33 cellular contexts compared by ENCODE assay signal in the genomic region with DNA sequence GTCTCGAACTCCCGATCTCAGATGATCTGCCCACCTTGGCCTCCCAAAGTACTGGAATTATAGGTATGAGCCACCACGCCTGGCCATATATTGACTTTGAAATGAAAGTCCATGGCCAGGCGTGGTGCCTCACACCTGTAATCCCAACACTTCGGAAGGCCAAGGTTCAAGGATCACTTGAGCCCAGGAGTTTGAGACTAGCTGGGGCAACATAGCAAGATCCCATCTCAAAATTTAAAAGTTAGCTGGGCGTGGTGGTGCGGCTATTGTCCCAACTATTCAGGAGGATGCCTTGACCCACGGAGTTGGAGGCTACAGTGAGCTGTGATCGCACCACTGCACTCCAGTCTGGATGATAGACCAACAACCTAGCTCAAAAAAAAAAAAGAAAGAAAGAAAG. TPM values are rescaled to one million over a fixed set of nuclear protein-coding genes. Genes with fewer than 3 reads are reported as not detected.
"Had no signal": no experiment of that assay in that cellular context is flagged by ENCODE, and none has a peak within 500 bp of the region (broad histone marks: within the 10 kb centered on the region; RNA-seq: fewer than 3 reads in every experiment).

No MANE protein-coding gene starts in this region.

- ATAC-seq: naive thymus-derived CD4-positive, alpha-beta T cell; natural killer cell; psoas muscle; right cardiac atrium; sciatic nerve; stimulated activated effector memory CD8-positive, alpha-beta T cell treated with anti-CD3 and anti-CD28 coated beads, Interleukin-12 subunit alpha, Interleukin-12 subunit beta, amount 100 ng/mL, for 72 hours; stimulated activated naive B cell treated with anti-CD40 and anti-IgM and Interleukin-4, amounts not matched to agents 10 μg/mL and 1 μg/mL and 100 μg/mL, for 72 hours had no signal

- H3K9me3 ChIP-seq: ovary, psoas muscle, stomach, suprapubic skin, testis, thyroid gland, tibial nerve, upper lobe of left lung, uterus had no signal

- H3K36me3 ChIP-seq: neural progenitor cell, ovary, stomach, suprapubic skin, thyroid gland, tibial nerve, upper lobe of left lung, uterus had no signal

- DNase-seq: naive thymus-derived CD4-positive, alpha-beta T cell; natural killer cell; occipital lobe; ovary; posterior cingulate gyrus; psoas muscle; right cardiac atrium; stimulated activated CD4-positive, alpha-beta T cell treated with anti-CD3 and anti-CD28 coated beads, Interleukin-15, amount 100 ng/mL, for 24 hours; stimulated activated CD4-positive, alpha-beta T cell treated with anti-CD3 and anti-CD28 coated beads, Interleukin-2, amount 100 ng/mL, for 24 hours; stimulated activated CD4-positive, alpha-beta T cell treated with anti-CD3 and anti-CD28 coated beads, Interleukin-2, amount 100 ng/mL, for 48 hours; stimulated activated CD4-positive, alpha-beta T cell treated with anti-CD3 and anti-CD28 coated beads, Interleukin-4, amount 100 ng/mL, for 24 hours; stimulated activated naive B cell treated with anti-CD40 and anti-IgM and Interleukin-4, amounts not matched to agents 10 μg/mL and 1 μg/mL and 100 μg/mL, for 72 hours; stimulated activated naive CD4-positive, alpha-beta T cell treated with Interleukin-2 at 50 U/mL for 16 hours; stomach; testis; thyroid gland; trophoblast cell; upper lobe of left lung; uterus had no signal

- H3K27ac Mint-ChIP-seq: naive thymus-derived CD4-positive, alpha-beta T cell; natural killer cell; nephron; neural progenitor cell; progenitor cell of endocrine pancreas; stimulated activated effector memory CD8-positive, alpha-beta T cell treated with anti-CD3 and anti-CD28 coated beads, Interleukin-12 subunit alpha, Interleukin-12 subunit beta, amount 100 ng/mL, for 72 hours; stimulated activated naive B cell treated with anti-CD40 and anti-IgM and Interleukin-4, amounts not matched to agents 10 μg/mL and 1 μg/mL and 100 μg/mL, for 72 hours; stimulated activated naive CD8-positive, alpha-beta T cell treated with anti-CD3 and anti-CD28 coated beads, Interleukin-15, Interleukin-2, amounts not matched to agents 100 ng/mL and 50 ng/mL, for 24 hours had no signal

- H3K27ac ChIP-seq: neural progenitor cell, ovary, parathyroid adenoma, psoas muscle, skin epidermis, stomach, suprapubic skin, testis, thyroid gland, tibial nerve, upper lobe of left lung, uterus had no signal

- H3K9me3 Mint-ChIP-seq: naive thymus-derived CD4-positive, alpha-beta T cell; natural killer cell; nephron; neural progenitor cell; stimulated activated effector memory CD8-positive, alpha-beta T cell treated with anti-CD3 and anti-CD28 coated beads, Interleukin-12 subunit alpha, Interleukin-12 subunit beta, amount 100 ng/mL, for 72 hours; stimulated activated naive B cell treated with anti-CD40 and anti-IgM and Interleukin-4, amounts not matched to agents 10 μg/mL and 1 μg/mL and 100 μg/mL, for 72 hours; stimulated activated naive CD8-positive, alpha-beta T cell treated with anti-CD3 and anti-CD28 coated beads, Interleukin-15, Interleukin-2, amounts not matched to agents 100 ng/mL and 50 ng/mL, for 24 hours had no signal

- H3K27me3 Mint-ChIP-seq: naive thymus-derived CD4-positive, alpha-beta T cell; progenitor cell of endocrine pancreas; stimulated activated naive CD8-positive, alpha-beta T cell treated with anti-CD3 and anti-CD28 coated beads, Interleukin-15, Interleukin-2, amounts not matched to agents 100 ng/mL and 50 ng/mL, for 24 hours had no signal

- H3K4me3 Mint-ChIP-seq: naive thymus-derived CD4-positive, alpha-beta T cell; natural killer cell; nephron; neural progenitor cell; stimulated activated effector memory CD8-positive, alpha-beta T cell treated with anti-CD3 and anti-CD28 coated beads, Interleukin-12 subunit alpha, Interleukin-12 subunit beta, amount 100 ng/mL, for 72 hours; stimulated activated naive B cell treated with anti-CD40 and anti-IgM and Interleukin-4, amounts not matched to agents 10 μg/mL and 1 μg/mL and 100 μg/mL, for 72 hours; stimulated activated naive CD8-positive, alpha-beta T cell treated with anti-CD3 and anti-CD28 coated beads, Interleukin-15, Interleukin-2, amounts not matched to agents 100 ng/mL and 50 ng/mL, for 24 hours had no signal

- H3K4me3 ChIP-seq: neural progenitor cell, ovary, psoas muscle, skin epidermis, stomach, suprapubic skin, testis, thyroid gland, tibial nerve, upper lobe of left lung, uterus had no signal

- H3K27me3 ChIP-seq: neural progenitor cell, ovary, stomach, suprapubic skin, testis, thyroid gland, tibial nerve, upper lobe of left lung, uterus had no signal

- H3K4me1 ChIP-seq: neural progenitor cell, parathyroid adenoma, psoas muscle, stomach, suprapubic skin, testis, thyroid gland, tibial nerve, upper lobe of left lung, uterus had no signal

- H3K4me1 Mint-ChIP-seq: natural killer cell; nephron; stimulated activated effector memory CD8-positive, alpha-beta T cell treated with anti-CD3 and anti-CD28 coated beads, Interleukin-12 subunit alpha, Interleukin-12 subunit beta, amount 100 ng/mL, for 72 hours; stimulated activated naive B cell treated with anti-CD40 and anti-IgM and Interleukin-4, amounts not matched to agents 10 μg/mL and 1 μg/mL and 100 μg/mL, for 72 hours had no signal

- H3K36me3 Mint-ChIP-seq: natural killer cell; neural progenitor cell; stimulated activated effector memory CD8-positive, alpha-beta T cell treated with anti-CD3 and anti-CD28 coated beads, Interleukin-12 subunit alpha, Interleukin-12 subunit beta, amount 100 ng/mL, for 72 hours; stimulated activated naive B cell treated with anti-CD40 and anti-IgM and Interleukin-4, amounts not matched to agents 10 μg/mL and 1 μg/mL and 100 μg/mL, for 72 hours had no signal

RNA-seq across cellular contexts. Expression of a gene that starts 11.9 kb away (rescaled TPM):
- total RNA-seq: osteoblast, ovary, progenitor cell of endocrine pancreas, psoas muscle, renal cortical epithelial cell, right cardiac atrium, sciatic nerve, stomach, subcutaneous adipose tissue, suprapubic skin, thyroid gland, tibial nerve, upper lobe of left lung had no signal
- polyA plus RNA-seq: neural cell, psoas muscle, right cardiac atrium had no signal
